In genomic region chr6:26019261-26019845, GRCh38 we compare ENCODE assay signal across 7 cellular contexts. TPM values are rescaled to one million over a fixed set of nuclear protein-coding genes. Genes with fewer than 3 reads are reported as not detected.
A peak's percentile ranks its signal among the peaks of the same experiment; 100 is the strongest.
DNase-seq lines count a peak whose midpoint lies in the region; ATAC-seq and TF ChIP-seq lines count a peak whose summit lies in the region.

No MANE protein-coding gene starts in this region.

- no peaks in the 10 kb centered on the region for H4K20me1 ChIP-seq in OCI-LY3 (ENCODE audit: insufficient read depth, low read length)
- no peaks in the 10 kb centered on the region for H4K20me1 ChIP-seq in neural progenitor cell (ENCODE audit: low read depth)

- H3K4me1 Mint-ChIP-seq in neural progenitor cell: peaks cover 25% of the 10 kb centered on the region

- H3K9me3 Mint-ChIP-seq in neural progenitor cell: peaks cover 5% of the 10 kb centered on the region

- no peaks in the 10 kb centered on the region for H3K36me3 Mint-ChIP-seq in neural progenitor cell

- H3K27me3 Mint-ChIP-seq in neural progenitor cell (ENCODE audit: insufficient read depth, low read depth): peaks cover 2% of the 10 kb centered on the region

- DNase-seq in epithelial cell of esophagus (ENCODE audit: low read depth) (peak; percentile 35), neural progenitor cell (ENCODE audit: low spot score) (no peak), superior temporal gyrus (ENCODE audit: extremely low spot score) (no peak), NCI-H187 treated with DMSO at 0.1 percent for 48 hours (lab: John Stamatoyannopoulos, UW) (no peak)

- H3K4me3 Mint-ChIP-seq in neural progenitor cell: peak overlapping the region; percentile 65

- TF ChIP-seq CTCF in OCI-LY3 (IDR thresholded peaks at IDR 0.05; ENCODE audit: low read depth, low read length) (no peak), epithelial cell of esophagus (IDR thresholded peaks at IDR 0.05; ENCODE audit: insufficient read depth, low read depth, low read length, missing control alignments) (no peak), neural progenitor cell (IDR thresholded peaks at IDR 0.05) (no peak)

- peak overlapping the region; percentile 95 for H3K4me2 ChIP-seq in OCI-LY3 (ENCODE audit: low read length)
- H3K4me2 ChIP-seq in neural progenitor cell: no peak overlapping the region

- peak overlapping the region; percentile 95 for H3K9ac ChIP-seq in ES-I3 (ENCODE audit: low read depth, low read length)
- no peak overlapping the region for H3K9ac ChIP-seq in OCI-LY3 (ENCODE audit: low read length)
- H3K9ac ChIP-seq in neural progenitor cell: no peak overlapping the region

- no peak overlapping the region for H3K27ac Mint-ChIP-seq in neural progenitor cell

- no peak for ATAC-seq in HG03469 (IDR thresholded peaks at IDR 0.05; ENCODE audit: unreplicated experiment)

- H3K27ac ChIP-seq in OCI-LY3 (ENCODE audit: low read length) (no peak overlapping the region), neural progenitor cell (no peak overlapping the region)

- no peaks in the 10 kb centered on the region for H3K27me3 ChIP-seq in OCI-LY3 (ENCODE audit: low read depth, low read length)
- no peaks in the 10 kb centered on the region for H3K27me3 ChIP-seq in neural progenitor cell

- no peaks in the 10 kb centered on the region for H3K9me3 ChIP-seq in ES-I3 (ENCODE audit: control insufficient read depth, insufficient read depth, low read length)
- peaks cover 6% of the 10 kb centered on the region; the same call in 1 of the 2 replicates for H3K9me3 ChIP-seq in OCI-LY3 (ENCODE audit: insufficient read depth, low read length)
- no peaks in the 10 kb centered on the region for H3K9me3 ChIP-seq in neural progenitor cell (ENCODE audit: low read depth)

- no peaks in the 10 kb centered on the region for H3K79me2 ChIP-seq in OCI-LY3 (ENCODE audit: low read length)
- no peaks in the 10 kb centered on the region for H3K79me2 ChIP-seq in neural progenitor cell (ENCODE audit: low read depth)

- peak overlapping the region; percentile 84; the same call in 1 of the 2 replicates for H3K4me3 ChIP-seq in OCI-LY3 (ENCODE audit: low read length)
- H3K4me3 ChIP-seq in epithelial cell of esophagus (ENCODE audit: low read length): peak overlapping the region; percentile 74
- no peak overlapping the region for H3K4me3 ChIP-seq in neural progenitor cell

- peaks cover 12% of the 10 kb centered on the region for H3K4me1 ChIP-seq in ES-I3 (ENCODE audit: insufficient read depth, low read length)
- peaks cover 11% of the 10 kb centered on the region for H3K4me1 ChIP-seq in OCI-LY3 (ENCODE audit: low read length)
- peaks cover 5% of the 10 kb centered on the region for H3K4me1 ChIP-seq in neural progenitor cell

- H2AFZ ChIP-seq in OCI-LY3 (ENCODE audit: low read depth, low read length) (no peak overlapping the region), neural progenitor cell (replicated peaks) (no peak overlapping the region)

- H3F3A ChIP-seq in neural progenitor cell (ENCODE audit: low read depth): peaks cover 22% of the 10 kb centered on the region

- H3K36me3 ChIP-seq in ES-I3 (ENCODE audit: insufficient read depth, low read length) (no peaks in the 10 kb centered on the region), OCI-LY3 (replicated peaks; ENCODE audit: low read depth, low read length) (no peaks in the 10 kb centered on the region), neural progenitor cell (no peaks in the 10 kb centered on the region)

RNA-seq across cellular contexts. Expression of gene TRIM38, which starts 56.8 kb away (rescaled TPM):
- total RNA-seq in neural progenitor cell (ENCODE audit: low replicate concordance): 0.25 and 0.30 TPM in 2 replicates
